In the genomic region with DNA sequence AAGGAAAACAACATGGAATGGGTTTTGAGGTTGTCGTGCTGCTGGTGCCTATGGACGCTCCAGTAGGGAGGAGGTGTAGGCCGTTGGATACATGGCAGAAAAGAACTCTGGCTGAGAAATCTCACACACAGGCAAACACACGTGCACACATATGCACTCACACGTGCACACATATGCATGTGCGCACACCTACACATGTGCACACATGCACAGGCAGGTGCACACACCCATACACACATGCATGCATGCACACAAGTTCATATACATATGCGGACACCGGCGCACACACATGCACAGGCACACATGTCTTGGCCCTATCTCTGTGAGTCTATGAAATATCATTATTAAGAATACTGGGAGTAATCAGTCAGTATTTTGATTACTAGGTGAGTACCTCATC, we compare ENCODE assay signal across 22 cellular contexts.
"Had no signal": no experiment of that assay in that cellular context is flagged by ENCODE, and none has a peak within 500 bp of the region (broad histone marks: within the 10 kb centered on the region; RNA-seq: fewer than 3 reads in every experiment).

No MANE protein-coding gene starts in this region.

- H3K27ac Mint-ChIP-seq: dendritic cell treated with granulocyte-macrophage colony-stimulating factor and Interleukin-4, amounts not matched to agents 40 ng/mL and 50 ng/mL, for 4 days; effector memory CD8-positive, alpha-beta T cell; endodermal cell; mesothelial cell of epicardium had no signal

- H3K9me3 ChIP-seq: colonic mucosa had no signal

- FAIRE-seq: endometrium, frontal cortex, islet of Langerhans, keratinocyte had no signal

- H3K4me3 ChIP-seq: colonic mucosa, esophagus muscularis mucosa, gastroesophageal sphincter, heart left ventricle, left lung, lower lobe of right lung, mucosa of descending colon had no signal

- H3K36me3 Mint-ChIP-seq: mesothelial cell of epicardium had no signal

- H3K4me1 Mint-ChIP-seq: endodermal cell had no signal

- DNase-seq: colonic mucosa; cortex of kidney; effector CD8-positive, alpha-beta T cell; effector memory CD8-positive, alpha-beta T cell; endodermal cell; foreskin keratinocyte; heart left ventricle; hippocampal formation; left cardiac atrium; left lung; left ventricle myocardium superior; lower lobe of right lung; mesenchymal stem cell; mucosa of descending colon had no signal

- H3K27ac ChIP-seq: colonic mucosa, esophagus muscularis mucosa, foreskin keratinocyte, gastroesophageal sphincter, left lung, lower lobe of right lung had no signal

- H3K4me3 Mint-ChIP-seq: dendritic cell treated with granulocyte-macrophage colony-stimulating factor and Interleukin-4, amounts not matched to agents 40 ng/mL and 50 ng/mL, for 4 days; effector memory CD8-positive, alpha-beta T cell; endodermal cell; mesothelial cell of epicardium had no signal

- H3K36me3 ChIP-seq: colonic mucosa, esophagus muscularis mucosa, gastroesophageal sphincter, heart left ventricle, left lung, lower lobe of right lung had no signal

- H3K27me3 ChIP-seq: colonic mucosa, esophagus muscularis mucosa, gastroesophageal sphincter, heart left ventricle, left lung had no signal

- H3K4me1 ChIP-seq: colonic mucosa, foreskin keratinocyte, gastroesophageal sphincter, left lung, lower lobe of right lung had no signal

- ATAC-seq: effector memory CD8-positive, alpha-beta T cell; foreskin keratinocyte; gastroesophageal sphincter; heart left ventricle; left cardiac atrium; left lung; left ventricle myocardium superior; lower lobe of right lung; mucosa of descending colon had no signal
